Comparison of ENCODE assay signal across 26 cellular contexts in genomic region chr17:19654901-19655300, GRCh38.
"Had no signal": no experiment of that assay in that cellular context is flagged by ENCODE, and none has a peak within 500 bp of the region (broad histone marks: within the 10 kb centered on the region; RNA-seq: fewer than 3 reads in every experiment).

No MANE protein-coding gene starts in this region.

- H3K9ac ChIP-seq: parathyroid adenoma had no signal

- H3K27ac Mint-ChIP-seq: activated CD4-positive, alpha-beta memory T cell treated with anti-CD3 and anti-CD28 coated beads, Interleukin-2, amount 10 ng/mL, durations not matched to agents 7 days and 5 days; activated CD4-positive, alpha-beta T cell treated with anti-CD3 and anti-CD28 coated beads, Interleukin-2, amount 10 ng/mL, durations not matched to agents 7 days and 5 days; activated T-helper 17 cell treated with anti-CD3 and anti-CD28 coated beads, Interleukin-2, amount 50 U/mL, for 72 hours; dendritic cell treated with granulocyte-macrophage colony-stimulating factor and Interleukin-4, amounts not matched to agents 40 ng/mL and 50 ng/mL, for 4 days; nephron progenitor cell; T-helper 17 cell had no signal

- H3K4me3 ChIP-seq: gastroesophageal sphincter, hepatocyte, psoas muscle, right atrium auricular region, smooth muscle cell, tibial nerve had no signal

- H2AFZ ChIP-seq: hepatocyte, parathyroid adenoma had no signal

- H3K4me2 ChIP-seq: hepatocyte, smooth muscle cell had no signal

- H3K27ac ChIP-seq: gastroesophageal sphincter, hepatocyte, parathyroid adenoma, psoas muscle, right atrium auricular region, tibial nerve had no signal

- DNase-seq: activated CD4-positive, alpha-beta memory T cell treated with anti-CD3 and anti-CD28 coated beads, Interleukin-2, amount 10 ng/mL, durations not matched to agents 7 days and 5 days; activated CD4-positive, alpha-beta T cell treated with anti-CD3 and anti-CD28 coated beads for 1 hour; activated CD4-positive, alpha-beta T cell treated with anti-CD3 and anti-CD28 coated beads, Interleukin-2, amount 10 ng/mL, durations not matched to agents 7 days and 5 days; activated gamma-delta T cell treated with Interleukin-2 at 50 U/mL for 16 hours; activated naive CD4-positive, alpha-beta T cell treated with anti-CD3 and anti-CD28 coated beads, Interleukin-2, amount 50 U/mL, for 16 hours; activated T-cell treated with anti-CD3 and anti-CD28 coated beads, Interleukin-2, amount 50 U/mL, for 4 hours; amygdala; effector CD4-positive, alpha-beta T cell; left cardiac atrium; mammary epithelial cell; nephron progenitor cell; psoas muscle; stimulated activated CD4-positive, alpha-beta T cell treated with anti-CD3 and anti-CD28 coated beads, Interleukin-1b, Interleukin-23, amount 100 ng/mL, for 48 hours; stimulated activated CD4-positive, alpha-beta T cell treated with anti-CD3 and anti-CD28 coated beads, Interleukin-4, amount 100 ng/mL, for 4 hours; stimulated activated naive CD4-positive, alpha-beta T cell; T-helper 17 cell; T1000 had no signal

- H3K9me3 Mint-ChIP-seq: activated CD4-positive, alpha-beta memory T cell treated with anti-CD3 and anti-CD28 coated beads, Interleukin-2, amount 10 ng/mL, durations not matched to agents 7 days and 5 days; activated T-cell treated with anti-CD3 and anti-CD28 coated beads, Interleukin-2, amount 50 U/mL, for 4 hours; activated T-helper 17 cell treated with anti-CD3 and anti-CD28 coated beads, Interleukin-2, amount 50 U/mL, for 72 hours; central memory CD8-positive, alpha-beta T cell had no signal

- H3K4me1 ChIP-seq: parathyroid adenoma had no signal

- H3K27me3 Mint-ChIP-seq: activated CD4-positive, alpha-beta memory T cell treated with anti-CD3 and anti-CD28 coated beads, Interleukin-2, amount 10 ng/mL, durations not matched to agents 7 days and 5 days; activated CD4-positive, alpha-beta T cell treated with anti-CD3 and anti-CD28 coated beads, Interleukin-2, amount 10 ng/mL, durations not matched to agents 7 days and 5 days; activated T-helper 17 cell treated with anti-CD3 and anti-CD28 coated beads, Interleukin-2, amount 50 U/mL, for 72 hours; central memory CD8-positive, alpha-beta T cell; dendritic cell treated with granulocyte-macrophage colony-stimulating factor and Interleukin-4, amounts not matched to agents 40 ng/mL and 50 ng/mL, for 4 days; T-helper 17 cell had no signal

- H3K27me3 ChIP-seq: gastroesophageal sphincter, hepatocyte, right atrium auricular region, tibial nerve had no signal

- H3K9me3 ChIP-seq: gastroesophageal sphincter, psoas muscle, right atrium auricular region, tibial nerve had no signal

- ATAC-seq: activated T-cell treated with anti-CD3 and anti-CD28 coated beads, Interleukin-2, amount 50 U/mL, for 4 hours; activated T-helper 17 cell treated with anti-CD3 and anti-CD28 coated beads, Interleukin-2, amount 50 U/mL, for 72 hours; gastroesophageal sphincter; left cardiac atrium; psoas muscle; T-helper 17 cell had no signal

- H3K4me3 Mint-ChIP-seq: activated CD4-positive, alpha-beta memory T cell treated with anti-CD3 and anti-CD28 coated beads, Interleukin-2, amount 10 ng/mL, durations not matched to agents 7 days and 5 days; activated CD4-positive, alpha-beta T cell treated with anti-CD3 and anti-CD28 coated beads, Interleukin-2, amount 10 ng/mL, durations not matched to agents 7 days and 5 days; activated T-cell treated with anti-CD3 and anti-CD28 coated beads, Interleukin-2, amount 50 U/mL, for 4 hours; activated T-helper 17 cell treated with anti-CD3 and anti-CD28 coated beads, Interleukin-2, amount 50 U/mL, for 72 hours; central memory CD8-positive, alpha-beta T cell; dendritic cell treated with granulocyte-macrophage colony-stimulating factor and Interleukin-4, amounts not matched to agents 40 ng/mL and 50 ng/mL, for 4 days; nephron progenitor cell; T-helper 17 cell had no signal
